ENCODE assay signal across 11 cellular contexts in the genomic region with DNA sequence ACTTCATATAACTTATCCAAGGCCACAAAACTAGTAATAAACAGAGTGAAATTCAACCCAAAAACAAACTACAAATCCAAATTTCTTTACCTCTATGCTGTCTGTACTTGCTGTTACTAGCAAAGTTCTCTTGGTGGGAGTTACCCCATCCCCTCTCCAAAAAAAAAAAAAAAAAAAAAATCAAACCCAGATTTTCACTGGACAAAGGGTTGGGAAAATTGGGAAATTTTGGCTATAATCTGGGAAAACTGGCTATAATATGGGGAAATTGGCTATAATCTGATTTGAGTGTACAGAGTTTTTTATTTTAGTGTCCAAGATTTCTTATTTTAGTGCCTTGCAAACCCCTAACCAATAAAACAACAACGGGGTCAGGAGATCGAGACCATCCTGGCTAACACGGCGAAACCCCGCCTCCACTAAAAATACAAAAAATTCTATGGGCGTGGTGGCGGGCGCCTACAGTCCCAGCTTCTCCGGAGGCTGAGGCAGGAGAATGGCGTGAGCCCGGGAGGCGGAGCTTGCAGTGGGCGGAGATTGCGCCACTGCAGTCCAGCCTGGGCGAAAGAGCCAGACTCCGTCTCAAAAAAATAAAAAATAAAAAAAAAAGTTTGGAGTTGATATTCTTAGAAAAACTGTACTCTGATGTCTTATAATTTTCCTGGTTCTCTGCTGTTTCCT.
DNase-seq lines count a peak whose midpoint lies in the region; ATAC-seq and TF ChIP-seq lines count a peak whose summit lies in the region.
"Had no signal": no experiment of that assay in that cellular context is flagged by ENCODE, and none has a peak within 500 bp of the region (broad histone marks: within the 10 kb centered on the region; RNA-seq: fewer than 3 reads in every experiment).

No MANE protein-coding gene starts in this region.

- ATAC-seq in natural killer cell = no peak

- H3K4me1 ChIP-seq in Caco-2 = no peaks in the 10 kb centered on the region

- POLR2A ChIA-PET in Caco-2 (lab: Charles Lee) = no interaction called here

- H3K9me3 Mint-ChIP-seq in chondrocyte (ENCODE audit: low read depth) = no peaks in the 10 kb centered on the region
- no peaks in the 10 kb centered on the region for H3K9me3 Mint-ChIP-seq in natural killer cell
- no peaks in the 10 kb centered on the region for H3K9me3 Mint-ChIP-seq in Caco-2 (ENCODE audit: unreplicated experiment)
- H3K9me3 Mint-ChIP-seq: nephron had no signal

- intact Hi-C loops in natural killer cell (cut with micrococcal nuclease) = loop anchor here (2.0 kb wide), 1 partner anchor 66 kb away; no protein-coding TSS in a partner anchor
- intact Hi-C loops in Caco-2 (cut with micrococcal nuclease; ENCODE audit: unreplicated experiment) = no loop called here

- DNase-seq in AG09309 (ENCODE audit: low read depth) (no peak), chondrocyte (ENCODE audit: low spot score) (no peak), natural killer cell (no peak), AML-193 (lab: John Stamatoyannopoulos, UW) (no peak), middle frontal gyrus (ENCODE audit: extremely low spot score, low spot score) (no peak), nucleus accumbens (lab: John Stamatoyannopoulos, UW) (no peak), Caco-2 (no peak)
- DNase-seq: activated naive CD4-positive, alpha-beta T cell; NCI-H1105 had no signal

- TF ChIP-seq CTCF in AG09309 (IDR thresholded peaks at IDR 0.05; ENCODE audit: control insufficient read depth, insufficient read depth, low read depth, low read length, missing control alignments) = no peak
- no peak for TF ChIP-seq CTCF in chondrocyte (IDR thresholded peaks at IDR 0.05)
- TF ChIP-seq CTCF in natural killer cell (IDR thresholded peaks at IDR 0.05) = no peak
- no peak for TF ChIP-seq CTCF in Caco-2 (IDR thresholded peaks at IDR 0.05; ENCODE audit: insufficient read depth in 1 of 2, low read depth in 1 of 2, low read length in 1 of 2, severe bottlenecking in 1 of 2, unreplicated experiment in 1 of 2)

- peaks cover 40% of the 10 kb centered on the region for H3K4me1 Mint-ChIP-seq in chondrocyte (ENCODE audit: low read depth)
- peaks cover 74 to 82% of the 10 kb centered on the region in 2 donors for H3K4me1 Mint-ChIP-seq in natural killer cell
- no peaks in the 10 kb centered on the region for H3K4me1 Mint-ChIP-seq in Caco-2 (ENCODE audit: low read depth, unreplicated experiment)

- no peaks in the 10 kb centered on the region for H3K27me3 ChIP-seq in Caco-2 (replicated peaks; ENCODE audit: control insufficient read depth, insufficient read depth, low read length)

- H3K4me3 Mint-ChIP-seq in chondrocyte (ENCODE audit: unreplicated experiment) (peak overlapping the region; percentile 29), natural killer cell (peak overlapping the region; percentile 76), Caco-2 (ENCODE audit: unreplicated experiment) (no peak overlapping the region)

- H3K27ac ChIP-seq in KOPT-K1 (ENCODE audit: low read depth, low read length, poor library complexity, severe bottlenecking) = peak overlapping the region; percentile 93

- peak overlapping the region; percentile 38 for H3K27ac Mint-ChIP-seq in chondrocyte (ENCODE audit: unreplicated experiment)
- H3K27ac Mint-ChIP-seq in natural killer cell = peak overlapping the region; percentile 92
- no peak overlapping the region for H3K27ac Mint-ChIP-seq in Caco-2 (ENCODE audit: unreplicated experiment)

- BruUV-seq in Caco-2 (replicated peaks; lab: Mats Ljungman, UMichigan) = no TSS peak

- H3K36me3 ChIP-seq in KOPT-K1 (ENCODE audit: insufficient read depth, low read length) (peaks cover 80% of the 10 kb centered on the region), Caco-2 (ENCODE audit: control insufficient read depth, insufficient read depth, low read length) (no peaks in the 10 kb centered on the region)

- peak overlapping the region; percentile 10; the same call in 1 of the 2 replicates for H3K4me3 ChIP-seq in AG09309 (ENCODE audit: control insufficient read depth, low read depth, low read length)
- H3K4me3 ChIP-seq in Caco-2 (ENCODE audit: low read depth, low read length) = no peak overlapping the region

- H3K36me3 Mint-ChIP-seq in chondrocyte (ENCODE audit: low read depth) (no peaks in the 10 kb centered on the region), natural killer cell (no peaks in the 10 kb centered on the region), Caco-2 (ENCODE audit: insufficient read depth, unreplicated experiment) (no peaks in the 10 kb centered on the region)

- H3K9me3 ChIP-seq in KOPT-K1 (ENCODE audit: insufficient read depth, low read length, poor library complexity, severe bottlenecking) (no peaks in the 10 kb centered on the region), Caco-2 (no peaks in the 10 kb centered on the region)

- CTCF ChIA-PET in Caco-2 (lab: Charles Lee) = no interaction called here

- no peaks in the 10 kb centered on the region for H3K27me3 Mint-ChIP-seq in chondrocyte (ENCODE audit: low read depth)
- no peaks in the 10 kb centered on the region for H3K27me3 Mint-ChIP-seq in natural killer cell (ENCODE audit: low read depth in 2 of 2)
- peaks cover 3% of the 10 kb centered on the region for H3K27me3 Mint-ChIP-seq in Caco-2 (ENCODE audit: insufficient read depth, unreplicated experiment)
